ENCODE assay signal across 1 cellular context in genomic region chr2:69945900-69946299, GRCh38.
TF ChIP-seq lines count a peak whose summit lies in the region.

No MANE protein-coding gene starts in this region.

TF ChIP-seq in H1, 55 proteins besides CTCF, POLR2A, EP300 and RAD21:
- TF ChIP-seq ATF3 (IDR thresholded peaks at IDR 0.05; ENCODE audit: insufficient read depth, low read depth, low read length) (no peak), CHD1 (IDR thresholded peaks at IDR 0.05; ENCODE audit: low read depth, low read length) (no peak), SP4 (IDR thresholded peaks at IDR 0.05; ENCODE audit: low read length) (no peak), CBX8 (IDR thresholded peaks at IDR 0.05; ENCODE audit: borderline replicate concordance, low read depth, low read length) (no peak), SIN3A (conservative IDR thresholded peaks at IDR 0.05 in 1 of 2, IDR thresholded peaks at IDR 0.05 in 1 of 2; ENCODE audit: low read depth in 1 of 2, low read length in 2 of 2) (no peak), POU5F1 (IDR thresholded peaks at IDR 0.05; ENCODE audit: low read depth, low read length) (no peak), TAF1 (IDR thresholded peaks at IDR 0.05; ENCODE audit: low read depth, low read length) (no peak)
